ENCODE assay signal across 14 cellular contexts in genomic region chr2:233225230-233226068, GRCh38.
"Had no signal": no experiment of that assay in that cellular context is flagged by ENCODE, and none has a peak within 500 bp of the region (broad histone marks: within the 10 kb centered on the region; RNA-seq: fewer than 3 reads in every experiment).

No MANE protein-coding gene starts in this region.

- FAIRE-seq: TTC549 had no signal

- H3K4me3 Mint-ChIP-seq: activated B cell treated with CpG ODN at 0.5 μM for 24 hours; activated CD4-positive, alpha-beta T cell treated with anti-CD3 and anti-CD28 coated beads, Interleukin-2, amount 10 ng/mL, durations not matched to agents 24 days and 14 days; natural killer cell treated with Interleukin-12 subunit alpha and Interleukin-12 subunit beta and Interleukin-15 and Interleukin-18, amount 100 ng/mL, for 72 hours; type B pancreatic cell had no signal

- H3K27ac Mint-ChIP-seq: activated B cell treated with CpG ODN at 0.5 μM for 24 hours; activated CD4-positive, alpha-beta T cell treated with anti-CD3 and anti-CD28 coated beads, Interleukin-2, amount 10 ng/mL, durations not matched to agents 24 days and 14 days; natural killer cell treated with Interleukin-12 subunit alpha and Interleukin-12 subunit beta and Interleukin-15 and Interleukin-18, amount 100 ng/mL, for 72 hours; type B pancreatic cell had no signal

- H3K9me3 Mint-ChIP-seq: activated B cell treated with CpG ODN at 0.5 μM for 24 hours; activated CD4-positive, alpha-beta T cell treated with anti-CD3 and anti-CD28 coated beads, Interleukin-2, amount 10 ng/mL, durations not matched to agents 24 days and 14 days; natural killer cell treated with Interleukin-12 subunit alpha and Interleukin-12 subunit beta and Interleukin-15 and Interleukin-18, amount 100 ng/mL, for 72 hours had no signal

- H3K36me3 Mint-ChIP-seq: natural killer cell treated with Interleukin-12 subunit alpha and Interleukin-12 subunit beta and Interleukin-15 and Interleukin-18, amount 100 ng/mL, for 72 hours; type B pancreatic cell had no signal

- DNase-seq: activated B cell treated with CpG ODN at 0.5 μM for 24 hours; activated CD4-positive, alpha-beta T cell treated with anti-CD3 and anti-CD28 coated beads, Interleukin-2, amount 10 ng/mL, durations not matched to agents 24 days and 14 days; activated CD8-positive, alpha-beta memory T cell treated with anti-CD3 and anti-CD28 coated beads for 24 hours; activated effector memory CD4-positive, alpha-beta T cell treated with Interleukin-2 at 50 U/mL for 16 hours; activated naive CD4-positive, alpha-beta T cell treated with anti-CD3 and anti-CD28 coated beads, Interleukin-2, amount 50 U/mL, for 16 hours; kidney glomerular epithelial cell; left ventricle myocardium superior; mesendoderm; posterior cingulate gyrus; stimulated activated CD4-positive, alpha-beta T cell treated with anti-CD3 and anti-CD28 coated beads, Interleukin-2, amount 100 ng/mL, for 48 hours; stimulated activated naive CD8-positive, alpha-beta T cell treated with anti-CD3 and anti-CD28 coated beads, Interleukin-15, Interleukin-2, amounts not matched to agents 100 U/mL and 50 U/mL, for 24 hours had no signal

- H3K27me3 Mint-ChIP-seq: activated B cell treated with CpG ODN at 0.5 μM for 24 hours; natural killer cell treated with Interleukin-12 subunit alpha and Interleukin-12 subunit beta and Interleukin-15 and Interleukin-18, amount 100 ng/mL, for 72 hours had no signal

- ATAC-seq: left ventricle myocardium superior; natural killer cell treated with Interleukin-12 subunit alpha and Interleukin-12 subunit beta and Interleukin-15 and Interleukin-18, amount 100 ng/mL, for 72 hours; stimulated activated naive CD8-positive, alpha-beta T cell treated with anti-CD3 and anti-CD28 coated beads, Interleukin-15, Interleukin-2, amounts not matched to agents 100 U/mL and 50 U/mL, for 24 hours had no signal
